In genomic region chr17:17972126-17972951, GRCh38 we compare ENCODE assay signal across 8 cellular contexts. TPM values are rescaled to one million over a fixed set of nuclear protein-coding genes. Genes with fewer than 3 reads are reported as not detected.
A peak's percentile ranks its signal among the peaks of the same experiment; 100 is the strongest.
DNase-seq lines count a peak whose midpoint lies in the region; ATAC-seq lines count a peak whose summit lies in the region.

A gene with protein sequence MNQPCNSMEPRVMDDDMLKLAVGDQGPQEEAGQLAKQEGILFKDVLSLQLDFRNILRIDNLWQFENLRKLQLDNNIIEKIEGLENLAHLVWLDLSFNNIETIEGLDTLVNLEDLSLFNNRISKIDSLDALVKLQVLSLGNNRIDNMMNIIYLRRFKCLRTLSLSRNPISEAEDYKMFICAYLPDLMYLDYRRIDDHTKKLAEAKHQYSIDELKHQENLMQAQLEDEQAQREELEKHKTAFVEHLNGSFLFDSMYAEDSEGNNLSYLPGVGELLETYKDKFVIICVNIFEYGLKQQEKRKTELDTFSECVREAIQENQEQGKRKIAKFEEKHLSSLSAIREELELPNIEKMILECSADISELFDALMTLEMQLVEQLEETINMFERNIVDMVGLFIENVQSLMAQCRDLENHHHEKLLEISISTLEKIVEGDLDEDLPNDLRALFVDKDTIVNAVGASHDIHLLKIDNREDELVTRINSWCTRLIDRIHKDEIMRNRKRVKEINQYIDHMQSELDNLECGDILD (plus strand): TSS chr17:17972862. CDS start chr17:17977599, 4,737 bp downstream.
TOM1L2 (minus strand) TSS chr17:17972400; CDS start chr17:17972313, 87 bp downstream.

- POLR2A ChIA-PET in activated CD4-positive, alpha-beta T cell treated with anti-CD3 and anti-CD28 coated beads, Interleukin-2, amount 10 ng/mL, durations not matched to agents 7 days and 5 days (lab: Charles Lee), result interaction anchor here (0.9 kb wide), 1 partner anchor 12 kb away, joined by 3 read pairs; no protein-coding TSS in a partner anchor

- CTCF ChIA-PET in activated CD4-positive, alpha-beta T cell treated with anti-CD3 and anti-CD28 coated beads, Interleukin-2, amount 10 ng/mL, durations not matched to agents 7 days and 5 days (lab: Charles Lee), result interaction anchor here (0.9 to 1.5 kb wide), 3 partner anchors 10 to 18 kb away, joined by 4 to 5 read pairs (median 4); no protein-coding TSS in a partner anchor

- H3K27ac Mint-ChIP-seq in activated CD4-positive, alpha-beta T cell treated with anti-CD3 and anti-CD28 coated beads, Interleukin-2, amount 10 ng/mL, durations not matched to agents 7 days and 5 days, result peak within 1 kb of the TSS; percentile 95

- ATAC-seq in GM19351 (IDR thresholded peaks at IDR 0.05; ENCODE audit: unreplicated experiment) (peak; percentile 89), HG03520 (IDR thresholded peaks at IDR 0.05; ENCODE audit: unreplicated experiment) (peak; percentile 93), left colon (peak; percentile 92)

- intact Hi-C loops in left colon (cut with DNase I, micrococcal nuclease), result no loop called here

- H3K9me3 Mint-ChIP-seq in activated CD4-positive, alpha-beta T cell treated with anti-CD3 and anti-CD28 coated beads, Interleukin-2, amount 10 ng/mL, durations not matched to agents 7 days and 5 days, result no peaks in the 10 kb centered on the region

- no peaks in the 10 kb centered on the region for H3K36me3 Mint-ChIP-seq in activated CD4-positive, alpha-beta T cell treated with anti-CD3 and anti-CD28 coated beads, Interleukin-2, amount 10 ng/mL, durations not matched to agents 7 days and 5 days (ENCODE audit: low read depth)

- peaks cover 41% of the 10 kb centered on the region for H3K4me1 Mint-ChIP-seq in activated CD4-positive, alpha-beta T cell treated with anti-CD3 and anti-CD28 coated beads, Interleukin-2, amount 10 ng/mL, durations not matched to agents 7 days and 5 days

- no peaks in the 10 kb centered on the region for H3K27me3 Mint-ChIP-seq in activated CD4-positive, alpha-beta T cell treated with anti-CD3 and anti-CD28 coated beads, Interleukin-2, amount 10 ng/mL, durations not matched to agents 7 days and 5 days

- DNase-seq in C1 segment of cervical spinal cord (lab: John Stamatoyannopoulos, UW), result peak; percentile 97 to 100 (median 100)
- DNase-seq in NCI-H526 treated with DMSO at 0.1 percent for 48 hours (lab: John Stamatoyannopoulos, UW), result peak; percentile 98
- DNase-seq in activated CD4-positive, alpha-beta T cell treated with anti-CD3 and anti-CD28 coated beads, Interleukin-2, amount 10 ng/mL, durations not matched to agents 7 days and 5 days, result peak; percentile 100
- DNase-seq in cortex of kidney (lab: John Stamatoyannopoulos, UW), result peak; percentile 72
- DNase-seq in left colon, result peak; percentile 100
- peak; percentile 99 for DNase-seq in stimulated activated CD4-positive, alpha-beta T cell treated with anti-CD3 and anti-CD28 coated beads, Interleukin-1b, Interleukin-23, amount 100 ng/mL, for 4 hours (ENCODE audit: low read depth in 2 of 2)

- peak within 1 kb of the TSS; percentile 95 for H3K4me3 Mint-ChIP-seq in activated CD4-positive, alpha-beta T cell treated with anti-CD3 and anti-CD28 coated beads, Interleukin-2, amount 10 ng/mL, durations not matched to agents 7 days and 5 days

RNA-seq across cellular contexts. Expression of the first gene that starts in this region (rescaled TPM):
- under 1 TPM in 1 of 2 experiments, not detected in 1; 0.06 TPM for total RNA-seq in activated CD4-positive, alpha-beta T cell treated with anti-CD3 and anti-CD28 coated beads, Interleukin-2, amount 10 ng/mL, durations not matched to agents 7 days and 5 days
- total RNA-seq in left colon, result 1 to 10 TPM in 1 of 2 donors, under 1 TPM in 1; 0.61 to 1.3 TPM

RNA-seq across cellular contexts. Expression of gene TOM1L2, which starts in this region (rescaled TPM):
- total RNA-seq in activated CD4-positive, alpha-beta T cell treated with anti-CD3 and anti-CD28 coated beads, Interleukin-2, amount 10 ng/mL, durations not matched to agents 7 days and 5 days, result 10 to 100 TPM; 29.5 to 32.0 TPM
- total RNA-seq in left colon, result 10 to 100 TPM; 55.5 to 72.9 TPM

Comparison
In these comparisons a context has a peak if more than half of its experiments do, and no peak if none do; other contexts are left out.
1. Peak in every context shown above with its lines: DNase-seq and ATAC-seq.